Comparison of ENCODE assay signal across 25 cellular contexts in genomic region chr1:155481761-155482160, GRCh38.
"Had no signal": no experiment of that assay in that cellular context is flagged by ENCODE, and none has a peak within 500 bp of the region (broad histone marks: within the 10 kb centered on the region; RNA-seq: fewer than 3 reads in every experiment).

No MANE protein-coding gene starts in this region.

- H3K9me3 Mint-ChIP-seq: activated CD4-positive, alpha-beta T cell treated with anti-CD3 and anti-CD28 coated beads, Interleukin-2, amount 10 ng/mL, durations not matched to agents 7 days and 5 days; activated CD8-positive, alpha-beta T cell treated with anti-CD3 and anti-CD28 coated beads for 36 hours; activated naive CD8-positive, alpha-beta T cell treated with anti-CD3 and anti-CD28 coated beads, Interleukin-2, amount 50 U/mL, for 24 hours; activated T-helper 1 cell treated with anti-CD3 and anti-CD28 coated beads, Interleukin-12 subunit alpha, Interleukin-12 subunit beta, Interleukin-2, Interleukin-4 antibody, amounts not matched to agents 30 ng/mL and 10 ng/mL and 1 ng/mL, durations not matched to agents 14 hours and 24 hours and 36 hours; natural killer cell; T-cell; T-helper 2 cell treated with Interferon-gamma antibody and Interleukin-4, amounts not matched to agents 5 μg/mL and 100 μg/mL, for 36 hours had no signal

- H3K9me3 ChIP-seq: ascending aorta, left ventricle myocardium inferior, prostate gland, stomach, suprapubic skin, tibial nerve had no signal

- H3K4me3 Mint-ChIP-seq: activated CD4-positive, alpha-beta T cell treated with anti-CD3 and anti-CD28 coated beads, Interleukin-2, amount 10 ng/mL, durations not matched to agents 7 days and 5 days; activated CD8-positive, alpha-beta memory T cell treated with anti-CD3 and anti-CD28 coated beads, Interleukin-2, amount 10 ng/mL, durations not matched to agents 7 days and 5 days; activated CD8-positive, alpha-beta T cell treated with anti-CD3 and anti-CD28 coated beads for 36 hours; activated naive CD8-positive, alpha-beta T cell treated with anti-CD3 and anti-CD28 coated beads, Interleukin-2, amount 50 U/mL, for 24 hours; activated T-helper 1 cell treated with anti-CD3 and anti-CD28 coated beads, Interleukin-12 subunit alpha, Interleukin-12 subunit beta, Interleukin-2, Interleukin-4 antibody, amounts not matched to agents 30 ng/mL and 10 ng/mL and 1 ng/mL, durations not matched to agents 14 hours and 24 hours and 36 hours; natural killer cell; T-cell; T-helper 2 cell treated with Interferon-gamma antibody and Interleukin-4, amounts not matched to agents 5 μg/mL and 100 μg/mL, for 36 hours had no signal

- ATAC-seq: activated CD8-positive, alpha-beta memory T cell treated with anti-CD3 and anti-CD28 coated beads, Interleukin-2, amount 10 ng/mL, durations not matched to agents 7 days and 5 days; activated CD8-positive, alpha-beta T cell treated with anti-CD3 and anti-CD28 coated beads for 36 hours; activated naive CD8-positive, alpha-beta T cell treated with anti-CD3 and anti-CD28 coated beads, Interleukin-2, amount 50 U/mL, for 24 hours; natural killer cell; T-cell had no signal

- H3K4me1 ChIP-seq: ascending aorta had no signal

- H3K4me3 ChIP-seq: ascending aorta, cardiac muscle cell, hepatocyte, left ventricle myocardium inferior, prostate gland, stomach, suprapubic skin, tibial nerve had no signal

- H3K27ac Mint-ChIP-seq: activated CD4-positive, alpha-beta T cell treated with anti-CD3 and anti-CD28 coated beads, Interleukin-2, amount 10 ng/mL, durations not matched to agents 7 days and 5 days; activated CD8-positive, alpha-beta memory T cell treated with anti-CD3 and anti-CD28 coated beads, Interleukin-2, amount 10 ng/mL, durations not matched to agents 7 days and 5 days; activated CD8-positive, alpha-beta T cell treated with anti-CD3 and anti-CD28 coated beads for 36 hours; activated naive CD8-positive, alpha-beta T cell treated with anti-CD3 and anti-CD28 coated beads, Interleukin-2, amount 50 U/mL, for 24 hours; activated T-helper 1 cell treated with anti-CD3 and anti-CD28 coated beads, Interleukin-12 subunit alpha, Interleukin-12 subunit beta, Interleukin-2, Interleukin-4 antibody, amounts not matched to agents 30 ng/mL and 10 ng/mL and 1 ng/mL, durations not matched to agents 14 hours and 24 hours and 36 hours; natural killer cell; T-cell; T-helper 2 cell treated with Interferon-gamma antibody and Interleukin-4, amounts not matched to agents 5 μg/mL and 100 μg/mL, for 36 hours had no signal

- H3K36me3 ChIP-seq: prostate gland had no signal

- DNase-seq: activated CD4-positive, alpha-beta T cell treated with anti-CD3 and anti-CD28 coated beads, Interleukin-2, amount 10 ng/mL, durations not matched to agents 7 days and 5 days; activated CD4-positive, CD25-positive, alpha-beta regulatory T cell treated with anti-CD3 and anti-CD28 coated beads, Interleukin-2, amount 50 U/mL, for 72 hours; activated CD8-positive, alpha-beta memory T cell treated with anti-CD3 and anti-CD28 coated beads, Interleukin-2, amount 10 ng/mL, durations not matched to agents 7 days and 5 days; activated CD8-positive, alpha-beta T cell treated with anti-CD3 and anti-CD28 coated beads for 36 hours; activated gamma-delta T cell; activated naive CD4-positive, alpha-beta T cell treated with anti-CD3 and anti-CD28 coated beads, Interleukin-2, amount 50 U/mL, for 16 hours; activated naive CD8-positive, alpha-beta T cell treated with anti-CD3 and anti-CD28 coated beads, Interleukin-2, amount 50 U/mL, for 24 hours; glutamatergic neuron; left ventricle myocardium inferior; mammary epithelial cell; midbrain; natural killer cell; stimulated activated CD4-positive, alpha-beta T cell treated with anti-CD3 and anti-CD28 coated beads, Interleukin-4, amount 100 ng/mL, for 4 hours; stomach; T-cell; WERI-Rb-1 had no signal

- FAIRE-seq: frontal cortex had no signal

- H3K27me3 ChIP-seq: ascending aorta, cardiac muscle cell, hepatocyte, stomach, suprapubic skin, tibial nerve had no signal

- H3K27me3 Mint-ChIP-seq: activated CD4-positive, alpha-beta T cell treated with anti-CD3 and anti-CD28 coated beads, Interleukin-2, amount 10 ng/mL, durations not matched to agents 7 days and 5 days; activated CD8-positive, alpha-beta memory T cell treated with anti-CD3 and anti-CD28 coated beads, Interleukin-2, amount 10 ng/mL, durations not matched to agents 7 days and 5 days; activated CD8-positive, alpha-beta T cell treated with anti-CD3 and anti-CD28 coated beads for 36 hours; activated naive CD8-positive, alpha-beta T cell treated with anti-CD3 and anti-CD28 coated beads, Interleukin-2, amount 50 U/mL, for 24 hours; T-cell had no signal
